2 cellular contexts compared by ENCODE assay signal in genomic region chr3:48024401-48024800, GRCh38.
TF ChIP-seq lines count a peak whose summit lies in the region.

No MANE protein-coding gene starts in this region.

TF ChIP-seq in GM23338, 12 proteins besides CTCF, POLR2A, EP300 and RAD21:
- no peak for TF ChIP-seq EZH2phosphoT487 (IDR thresholded peaks at IDR 0.05; ENCODE audit: unreplicated experiment)

TF ChIP-seq in GM12878, 131 proteins besides CTCF, POLR2A, EP300 and RAD21 (continued from another document):
- no peak for TF ChIP-seq PRDM15 (CRISPR knock-in tag; IDR thresholded peaks at IDR 0.05)
- TF ChIP-seq YY1 (IDR thresholded peaks at IDR 0.05; ENCODE audit: low read depth, low read length) = no peak
- no peak for TF ChIP-seq CUX1 (IDR thresholded peaks at IDR 0.05; ENCODE audit: insufficient replicate concordance, low read depth, low read length)
- TF ChIP-seq POLR2AphosphoS5 (IDR thresholded peaks at IDR 0.05; ENCODE audit: low read length) = no peak
- no peak for TF ChIP-seq BCL11A (IDR thresholded peaks at IDR 0.05; ENCODE audit: low read depth, low read length)
TF ChIP-seq in GM12878: peak in this region for 0.
